11 cellular contexts compared by ENCODE assay signal in genomic region chr3:184230081-184230602, GRCh38. TPM values are rescaled to one million over a fixed set of nuclear protein-coding genes. Genes with fewer than 3 reads are reported as not detected.
DNase-seq lines count a peak whose midpoint lies in the region; ATAC-seq and TF ChIP-seq lines count a peak whose summit lies in the region.
"Had no signal": no experiment of that assay in that cellular context is flagged by ENCODE, and none has a peak within 500 bp of the region (broad histone marks: within the 10 kb centered on the region; RNA-seq: fewer than 3 reads in every experiment).

No MANE protein-coding gene starts in this region.

- H3K4me3 ChIP-seq in left lung (peak overlapping the region; percentile 27 to 40), uterus (peak overlapping the region in 1 of 2 donors; percentile 44)

- TF ChIP-seq CTCF in WTC11 (IDR thresholded peaks at IDR 0.05) (no peak), left lung (IDR thresholded peaks at IDR 0.05) (no peak), uterus (IDR thresholded peaks at IDR 0.05) (no peak)

- H3K36me3 ChIP-seq in left lung (no peaks in the 10 kb centered on the region), uterus (no peaks in the 10 kb centered on the region)

- CTCF ChIA-PET in WTC11 (lab: Charles Lee): interaction anchor here (1.0 to 5.3 kb wide), 6 partner anchors 9 to 326 kb away, joined by 3 to 88 read pairs (median 6); partner anchors contain the start of genes CAMK2N2 and EEF1AKMT4

- H3K27ac ChIP-seq in left lung (no peak overlapping the region), uterus (no peak overlapping the region)

- H3K9me3 ChIP-seq in left lung (no peaks in the 10 kb centered on the region), uterus (no peaks in the 10 kb centered on the region)

- intact Hi-C loops in left lung (cut with DNase I): loop anchor here in 1 of 2 donors (10.0 kb wide), 1 partner anchor 85 kb away; no protein-coding TSS in a partner anchor
- intact Hi-C loops in uterus (cut with DNase I; ENCODE audit: low total_unique reads): no loop called here

- peaks cover 8% of the 10 kb centered on the region; the same call in 1 of the 2 replicates for H3K4me1 Mint-ChIP-seq in WTC11

- H3K27me3 ChIP-seq in left lung (peaks cover 46 to 99% of the 10 kb centered on the region in 2 donors), uterus (peaks cover 8 to 19% of the 10 kb centered on the region in 2 donors)

- POLR2A ChIA-PET in WTC11 (lab: Charles Lee): interaction anchor here (0.6 kb wide), 2 partner anchors 9 to 351 kb away, joined by 3 to 5 read pairs; no protein-coding TSS in a partner anchor

- no peaks in the 10 kb centered on the region for H3K36me3 Mint-ChIP-seq in WTC11
- H3K36me3 Mint-ChIP-seq: activated naive CD8-positive, alpha-beta T cell treated with anti-CD3 and anti-CD28 coated beads, Interleukin-2, amount 10 ng/mL, durations not matched to agents 7 days and 5 days had no signal

- H3K27ac Mint-ChIP-seq in WTC11: no peak overlapping the region
- H3K27ac Mint-ChIP-seq: activated naive CD8-positive, alpha-beta T cell treated with anti-CD3 and anti-CD28 coated beads, Interleukin-2, amount 10 ng/mL, durations not matched to agents 7 days and 5 days had no signal

- no peak for TF ChIP-seq POLR2A in uterus (IDR thresholded peaks at IDR 0.05)

- no peaks in the 10 kb centered on the region for H3K9me3 Mint-ChIP-seq in WTC11
- H3K9me3 Mint-ChIP-seq: activated naive CD8-positive, alpha-beta T cell treated with anti-CD3 and anti-CD28 coated beads, Interleukin-2, amount 10 ng/mL, durations not matched to agents 7 days and 5 days had no signal

- H3K4me1 ChIP-seq in left lung (peaks cover 12 to 23% of the 10 kb centered on the region in 2 donors), uterus (peaks cover 0 to 18% of the 10 kb centered on the region in 2 donors)

- peak overlapping the region; percentile 34; the same call in 1 of the 2 replicates for H3K4me3 Mint-ChIP-seq in WTC11

- peaks cover 71% of the 10 kb centered on the region for H3K27me3 Mint-ChIP-seq in WTC11 (ENCODE audit: low read depth)

- DNase-seq in stimulated activated CD4-positive, alpha-beta T cell treated with anti-CD3 and anti-CD28 coated beads, Interleukin-4, amount 100 ng/mL, for 1 hour: peak; percentile 23
- DNase-seq in stimulated activated CD4-positive, alpha-beta T cell treated with anti-CD3 and anti-CD28 coated beads, Interleukin-1b, Interleukin-23, amount 100 ng/mL, for 48 hours: no peak
- DNase-seq in WTC11 (ENCODE audit: low spot score): no peak
- peak in 1 of 2 donors; percentile 63 for DNase-seq in left lung
- no peak for DNase-seq in uterus
- no peak for DNase-seq in NCI-H510A (lab: John Stamatoyannopoulos, UW)

- ATAC-seq in WTC11 (no peak), left lung (no peak), HG03442 (IDR thresholded peaks at IDR 0.05; ENCODE audit: unreplicated experiment) (no peak), GM18517 (IDR thresholded peaks at IDR 0.05; ENCODE audit: unreplicated experiment) (no peak)

TF ChIP-seq in WTC11, 78 proteins besides CTCF, POLR2A, EP300 and RAD21:
- no peak for TF ChIP-seq MYBL2 (CRISPR knock-in tag; IDR thresholded peaks at IDR 0.05)
- TF ChIP-seq ZNF423 (CRISPR knock-in tag; IDR thresholded peaks at IDR 0.05): no peak
- TF ChIP-seq, protein P1, sequence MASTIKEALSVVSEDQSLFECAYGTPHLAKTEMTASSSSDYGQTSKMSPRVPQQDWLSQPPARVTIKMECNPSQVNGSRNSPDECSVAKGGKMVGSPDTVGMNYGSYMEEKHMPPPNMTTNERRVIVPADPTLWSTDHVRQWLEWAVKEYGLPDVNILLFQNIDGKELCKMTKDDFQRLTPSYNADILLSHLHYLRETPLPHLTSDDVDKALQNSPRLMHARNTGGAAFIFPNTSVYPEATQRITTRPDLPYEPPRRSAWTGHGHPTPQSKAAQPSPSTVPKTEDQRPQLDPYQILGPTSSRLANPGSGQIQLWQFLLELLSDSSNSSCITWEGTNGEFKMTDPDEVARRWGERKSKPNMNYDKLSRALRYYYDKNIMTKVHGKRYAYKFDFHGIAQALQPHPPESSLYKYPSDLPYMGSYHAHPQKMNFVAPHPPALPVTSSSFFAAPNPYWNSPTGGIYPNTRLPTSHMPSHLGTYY (CRISPR knock-in tag; IDR thresholded peaks at IDR 0.05): no peak
- no peak for TF ChIP-seq SMAD3 (CRISPR knock-in tag; IDR thresholded peaks at IDR 0.05; ENCODE audit: borderline replicate concordance)
TF ChIP-seq in WTC11: peak in this region for 0.

RNA-seq across cellular contexts. Expression of gene VWA5B2, which starts 0.8 kb away (rescaled TPM):
- total RNA-seq in WTC11 (2021) (0.44 to 0.57 TPM (median 0.55 TPM) in 3 replicates), left lung (under 1 TPM in 1 of 2 donors, not detected in 1; 0.31 TPM), uterus (under 1 TPM in 1 of 4 donors, not detected in 3; 0.35 TPM)
- total RNA-seq: HT1080, pulmonary artery endothelial cell had no signal

RNA-seq across cellular contexts. Expression of gene ALG3, which starts 18.6 kb away (rescaled TPM):
- 57.3 to 60.0 TPM (median 58.7 TPM) in 3 replicates for total RNA-seq in WTC11 (2021)
- 10 to 100 TPM; 35.3 to 57.2 TPM for total RNA-seq in left lung
- total RNA-seq in uterus: 10 to 100 TPM; 16.5 to 77.1 (median 53.1) TPM

RNA-seq across cellular contexts. Expression of gene EEF1AKMT4, which starts 19.3 kb away (rescaled TPM):
- total RNA-seq in WTC11 (2021): 11.3 to 11.8 TPM (median 11.4 TPM) in 3 replicates
- total RNA-seq in left lung: 1 to 10 TPM; 4.6 to 6.5 TPM
- 1 to 10 TPM in 3 of 4 donors, under 1 TPM in 1; 0.51 to 4.7 (median 2.2) TPM for total RNA-seq in uterus

RNA-seq across cellular contexts. Expression of gene CAMK2N2, which starts 31.2 kb away (rescaled TPM):
- total RNA-seq in WTC11 (2021): 10.5 to 13.1 TPM (median 11.5 TPM) in 3 replicates
- 1 to 10 TPM in 1 of 2 donors, under 1 TPM in 1; 0.34 to 1.0 TPM for total RNA-seq in left lung
- total RNA-seq in uterus: not detected
- total RNA-seq: activated naive CD8-positive, alpha-beta T cell treated with anti-CD3 and anti-CD28 coated beads, Interleukin-2, amount 10 ng/mL, durations not matched to agents 7 days and 5 days; pulmonary artery endothelial cell had no signal

RNA-seq across cellular contexts. Expression of gene ABCF3, which starts 44.1 kb away (rescaled TPM):
- 49.7 to 63.6 TPM (median 50.0 TPM) in 3 replicates for total RNA-seq in WTC11 (2021)
- total RNA-seq in left lung: 10 to 100 TPM; 63.3 to 69.9 TPM
- total RNA-seq in uterus: 10 to 100 TPM; 11.8 to 73.0 (median 36.8) TPM
